Comparison of ENCODE assay signal across 12 cellular contexts in the genomic region with DNA sequence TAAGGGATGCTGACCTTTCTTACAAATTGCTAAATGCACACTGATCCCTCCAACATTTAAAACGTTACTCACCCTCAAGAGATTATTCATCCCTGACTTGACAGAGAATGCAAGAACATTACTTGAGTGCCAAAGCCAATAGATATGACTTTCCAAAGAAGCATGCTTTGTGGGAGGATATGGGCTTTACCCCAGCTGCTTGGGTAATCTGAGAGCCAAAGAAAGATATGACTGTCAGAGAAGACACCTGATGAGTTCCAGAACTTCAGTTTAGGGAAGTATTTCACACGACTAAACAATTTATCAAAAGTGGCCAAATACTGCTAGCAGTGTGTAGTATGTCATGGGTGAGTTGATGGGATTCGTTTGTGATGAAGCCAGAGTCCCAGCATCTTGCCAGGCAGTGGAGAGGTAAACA. TPM values are rescaled to one million over a fixed set of nuclear protein-coding genes. Genes with fewer than 3 reads are reported as not detected.
DNase-seq lines count a peak whose midpoint lies in the region; ATAC-seq and TF ChIP-seq lines count a peak whose summit lies in the region.
"Had no signal": no experiment of that assay in that cellular context is flagged by ENCODE, and none has a peak within 500 bp of the region (broad histone marks: within the 10 kb centered on the region; RNA-seq: fewer than 3 reads in every experiment).

No MANE protein-coding gene starts in this region.

- no peak overlapping the region for H3K4me3 Mint-ChIP-seq in activated naive CD4-positive, alpha-beta T cell treated with anti-CD3 and anti-CD28 coated beads for 36 hours

- no peak overlapping the region for H3K27ac ChIP-seq in fibroblast of lung (ENCODE audit: insufficient read depth, low read length)
- H3K27ac ChIP-seq in ovary = no peak overlapping the region
- no peak overlapping the region for H3K27ac ChIP-seq in prostate gland
- H3K27ac ChIP-seq: ascending aorta had no signal

- no peak for ATAC-seq in HG02970 (IDR thresholded peaks at IDR 0.05; ENCODE audit: low FRiP score, unreplicated experiment)

- H3K4me3 ChIP-seq in fibroblast of lung (replicated peaks in 1 of 4; ENCODE audit: control extremely low read depth in 1 of 4, insufficient read depth in 1 of 4, low read depth in 3 of 4, low read length in 4 of 4) = no peak overlapping the region
- no peak overlapping the region for H3K4me3 ChIP-seq in ovary
- H3K4me3 ChIP-seq in prostate gland = no peak overlapping the region
- H3K4me3 ChIP-seq: ascending aorta, skin epidermis had no signal

- H3K36me3 ChIP-seq in fibroblast of lung (ENCODE audit: control insufficient read depth, insufficient read depth, low read length) = no peaks in the 10 kb centered on the region
- no peaks in the 10 kb centered on the region for H3K36me3 ChIP-seq in ovary
- no peaks in the 10 kb centered on the region for H3K36me3 ChIP-seq in prostate gland
- H3K36me3 ChIP-seq: ascending aorta had no signal

- DNase-seq in ELR (ENCODE audit: low read depth) (peak; percentile 84), OCI-M1 (lab: John Stamatoyannopoulos, UW) (peak; percentile 11), fibroblast of lung (ENCODE audit: low read depth in 2 of 2) (peak; percentile 87 to 99), ovary (peak in 1 of 5 donors; percentile 48), CD1c-positive myeloid dendritic cell (ENCODE audit: extremely low spot score) (no peak), prostate gland (ENCODE audit: low spot score) (no peak)
- no peak for DNase-seq in activated naive CD4-positive, alpha-beta T cell treated with anti-CD3 and anti-CD28 coated beads for 36 hours
- DNase-seq: foreskin melanocyte, NCI-H526 treated with DMSO at 0.1 percent for 48 hours had no signal

- H3K27me3 ChIP-seq in fibroblast of lung (ENCODE audit: control insufficient read depth, insufficient read depth, low read length) = no peaks in the 10 kb centered on the region
- H3K27me3 ChIP-seq in ovary = no peaks in the 10 kb centered on the region
- no peaks in the 10 kb centered on the region for H3K27me3 ChIP-seq in prostate gland (replicated peaks; ENCODE audit: insufficient read depth)
- H3K27me3 ChIP-seq: ascending aorta had no signal

- peak; percentile 52 for TF ChIP-seq EP300 in ovary (IDR thresholded peaks at IDR 0.05)

- CTCF ChIA-PET in activated naive CD4-positive, alpha-beta T cell treated with anti-CD3 and anti-CD28 coated beads for 36 hours (lab: Charles Lee) = interaction anchor here (0.8 kb wide), 1 partner anchor 589 kb away, joined by 3 read pairs; no protein-coding TSS in a partner anchor

- no peak overlapping the region for H2AFZ ChIP-seq in fibroblast of lung (ENCODE audit: low read length)

- H3K4me1 ChIP-seq in fibroblast of lung (ENCODE audit: control insufficient read depth, extremely low read depth, insufficient read depth, low read length) = peaks cover 2% of the 10 kb centered on the region
- no peaks in the 10 kb centered on the region for H3K4me1 ChIP-seq in ovary (ENCODE audit: insufficient read depth)
- H3K4me1 ChIP-seq in prostate gland (replicated peaks) = no peaks in the 10 kb centered on the region
- H3K4me1 ChIP-seq: ascending aorta had no signal

- no peak for TF ChIP-seq CTCF in fibroblast of lung (conservative IDR thresholded peaks at IDR 0.05 in 1 of 2, IDR thresholded peaks at IDR 0.05 in 1 of 2; ENCODE audit: low read depth in 1 of 2, low read length in 2 of 2)
- no peak for TF ChIP-seq CTCF in ovary (IDR thresholded peaks at IDR 0.05)
- TF ChIP-seq CTCF in prostate gland (IDR thresholded peaks at IDR 0.05) = no peak

- H3K9ac ChIP-seq in fibroblast of lung (ENCODE audit: insufficient read depth, low read length) = no peak overlapping the region

- intact Hi-C loops in ovary (cut with DNase I) = loop anchor here in 2 of 4 donors (5.0 to 10.0 kb wide), 2 partner anchors 589 to 591 kb away; no protein-coding TSS in a partner anchor
- intact Hi-C loops in prostate gland (cut with DNase I) = no loop called here
- intact Hi-C loops in activated naive CD4-positive, alpha-beta T cell treated with anti-CD3 and anti-CD28 coated beads for 36 hours (cut with micrococcal nuclease) = no loop called here

- no peaks in the 10 kb centered on the region for H3K79me2 ChIP-seq in fibroblast of lung (ENCODE audit: control insufficient read depth, insufficient read depth, low read length)

- H3K27me3 Mint-ChIP-seq in activated naive CD4-positive, alpha-beta T cell treated with anti-CD3 and anti-CD28 coated beads for 36 hours (ENCODE audit: low read depth) = peaks cover 10% of the 10 kb centered on the region

- no peak overlapping the region for H3K27ac Mint-ChIP-seq in activated naive CD4-positive, alpha-beta T cell treated with anti-CD3 and anti-CD28 coated beads for 36 hours

- peaks cover 6% of the 10 kb centered on the region for H3K4me1 Mint-ChIP-seq in activated naive CD4-positive, alpha-beta T cell treated with anti-CD3 and anti-CD28 coated beads for 36 hours (ENCODE audit: low read depth)

- H3K4me2 ChIP-seq in fibroblast of lung (ENCODE audit: extremely low read depth, insufficient read depth, low read length) = no peak overlapping the region

- WGBS in ovary, 3 donors = 4 to 12% (median 5%) methylated on average over 3 of the region's 3 CpGs
- 36% methylated on average over 3 of the region's 3 CpGs for WGBS in prostate gland

- TF ChIP-seq POLR2A in ovary (IDR thresholded peaks at IDR 0.05) = no peak
- TF ChIP-seq POLR2A in prostate gland (IDR thresholded peaks at IDR 0.05) = no peak

- H3K9me3 Mint-ChIP-seq in activated naive CD4-positive, alpha-beta T cell treated with anti-CD3 and anti-CD28 coated beads for 36 hours = no peaks in the 10 kb centered on the region

- H4K20me1 ChIP-seq in fibroblast of lung (ENCODE audit: control insufficient read depth, extremely low read depth, insufficient read depth, low read length) = no peaks in the 10 kb centered on the region

- no peaks in the 10 kb centered on the region for H3K36me3 Mint-ChIP-seq in activated naive CD4-positive, alpha-beta T cell treated with anti-CD3 and anti-CD28 coated beads for 36 hours (ENCODE audit: low read depth)

- H3K9me3 ChIP-seq in fibroblast of lung (ENCODE audit: control insufficient read depth, insufficient read depth, low read depth, low read length) (no peaks in the 10 kb centered on the region), ovary (no peaks in the 10 kb centered on the region), prostate gland (no peaks in the 10 kb centered on the region)
- H3K9me3 ChIP-seq: ascending aorta had no signal

RNA-seq across cellular contexts. Expression of gene SPDL1, which starts 7.4 kb away (rescaled TPM):
- 6.9 and 10.9 TPM in 2 replicates for total RNA-seq in fibroblast of lung
- 24.5 and 34.4 TPM in 2 replicates for polyA plus RNA-seq in fibroblast of lung
- 13.3 and 20.1 TPM in 2 replicates for polyA plus RNA-seq in fibroblast of lung (2012)
- polyA minus RNA-seq in fibroblast of lung (ENCODE audit: low replicate concordance) = 0.11 and 1.7 TPM in 2 replicates
- total RNA-seq in ovary = 10 to 100 TPM in 1 of 7 donors, 1 to 10 TPM in 6; 4.1 to 10.4 (median 7.2) TPM
- polyA plus RNA-seq in ovary = 1 to 10 TPM; 6.6 to 7.5 TPM
- total RNA-seq in prostate gland = 10 to 100 TPM in 1 of 2 donors, 1 to 10 TPM in 1; 9.0 to 12.6 TPM
- 10 to 100 TPM; 26.5 to 29.9 TPM for total RNA-seq in activated naive CD4-positive, alpha-beta T cell treated with anti-CD3 and anti-CD28 coated beads for 36 hours

Comparison
In these comparisons a context has a peak if more than half of its experiments do, and no peak if none do; other contexts are left out.
1. DNase-seq: peak in ELR (single experiment), OCI-M1 (single experiment) and fibroblast of lung (2 of 2); none in CD1c-positive myeloid dendritic cell (single experiment), prostate gland (single experiment) and activated naive CD4-positive, alpha-beta T cell treated with anti-CD3 and anti-CD28 coated beads for 36 hours (single experiment).